Comparison of ENCODE assay signal across 8 cellular contexts in genomic region chr10:100482181-100482833, GRCh38. TPM values are rescaled to one million over a fixed set of nuclear protein-coding genes. Genes with fewer than 3 reads are reported as not detected.
DNase-seq lines count a peak whose midpoint lies in the region; TF ChIP-seq lines count a peak whose summit lies in the region.

No MANE protein-coding gene starts in this region.

- H3K9me3 ChIP-seq in neutrophil = no peaks in the 10 kb centered on the region
- H3K9me3 ChIP-seq in subcutaneous abdominal adipose tissue (ENCODE audit: control insufficient read depth in 5 of 5, low read length in 5 of 5) = no peaks in the 10 kb centered on the region

- H3K27me3 ChIP-seq in neutrophil (peaks cover 42% of the 10 kb centered on the region), subcutaneous abdominal adipose tissue (ENCODE audit: control insufficient read depth in 5 of 5, insufficient read depth in 4 of 5, low read length in 5 of 5) (peaks cover 7 to 23% (median 18%) of the 10 kb centered on the region in 5 donors)

- H3K4me1 ChIP-seq in neutrophil (ENCODE audit: control insufficient read depth in 1 of 2, insufficient read depth in 1 of 2, low read depth in 1 of 2, low read length in 1 of 2) (peaks cover 30 to 35% of the 10 kb centered on the region in 2 experiments), subcutaneous abdominal adipose tissue (ENCODE audit: control insufficient read depth in 5 of 5, insufficient read depth in 5 of 5, low read length in 5 of 5) (peaks cover 3 to 18% (median 14%) of the 10 kb centered on the region in 5 donors)

- H3K4me3 ChIP-seq in neutrophil (ENCODE audit: low read depth in 1 of 2, low read length in 1 of 2) (peak overlapping the region; percentile 73 to 80), subcutaneous abdominal adipose tissue (ENCODE audit: low read depth in 1 of 5, low read length in 5 of 5) (peak overlapping the region; percentile 58 to 89 (median 67))

- TF ChIP-seq CTCF in neutrophil (IDR thresholded peaks at IDR 0.05) = peak; percentile 68

- H3K27ac ChIP-seq in neutrophil = peak overlapping the region; percentile 78
- no peak overlapping the region for H3K27ac ChIP-seq in subcutaneous abdominal adipose tissue (ENCODE audit: low read depth, low read length)

- H3K9ac ChIP-seq in subcutaneous abdominal adipose tissue (ENCODE audit: low read length in 5 of 5) = peak overlapping the region in 1 of 5 donors; percentile 70

- H3K36me3 ChIP-seq in neutrophil (peaks cover 7% of the 10 kb centered on the region), subcutaneous abdominal adipose tissue (ENCODE audit: control insufficient read depth in 5 of 5, insufficient read depth in 5 of 5, low read length in 5 of 5) (peaks cover 0 to 16% (median 7%) of the 10 kb centered on the region in 5 donors)

- DNase-seq in SIG-M5 treated with dmso at 0.1 percent for 504 hours (lab: John Stamatoyannopoulos, UW; ENCODE audit: unreplicated experiment) (peak; percentile 58), SIG-M5 (lab: John Stamatoyannopoulos, UW) (no peak), LHCN-M2 (ENCODE audit: low read depth) (peak; percentile 54), SK-MEL-5 (ENCODE audit: low read depth, low spot score) (peak; percentile 57), glomerular endothelial cell (ENCODE audit: extremely low read depth, low read depth, low spot score) (peak; percentile 14)
- DNase-seq in activated naive CD4-positive, alpha-beta T cell treated with anti-CD3 and anti-CD28 coated beads, Interleukin-2, amount 50 U/mL, for 16 hours = peak; percentile 67

- in situ Hi-C loops in SK-MEL-5 (cut with HindIII; ENCODE audit: low pct_unique_long_range_greater_than_20kb, low sequenced_read_pairs) = no loop called here

RNA-seq across cellular contexts. Expression of gene WNT8B, which starts 19.5 kb away (rescaled TPM):
- not detected in 2 replicates for total RNA-seq in LHCN-M2 (2014; rRNA removed)
- not detected for polyA plus RNA-seq in LHCN-M2 (2012)
- not detected in 2 replicates for total RNA-seq in SK-MEL-5 (2014; rRNA removed; shearing (Covaris generic))
- polyA plus RNA-seq in SK-MEL-5 (2015; cell fraction: cytosol; rRNA removed) = not detected in 2 replicates
- not detected in 2 replicates for polyA plus RNA-seq in SK-MEL-5 (2015; cell fraction: nucleus; rRNA removed)
- total RNA-seq in glomerular endothelial cell = not detected in 2 replicates

RNA-seq across cellular contexts. Expression of gene SEC31B, which starts 37.4 kb away (rescaled TPM):
- total RNA-seq in LHCN-M2 (2014; rRNA removed) = 1.5 and 2.6 TPM in 2 replicates
- polyA plus RNA-seq in LHCN-M2 (2012) = 0.91 TPM
- total RNA-seq in SK-MEL-5 (2014; rRNA removed; shearing (Covaris generic)) = 0.48 and 0.66 TPM in 2 replicates
- polyA plus RNA-seq in SK-MEL-5 (2015; cell fraction: cytosol; rRNA removed) = 0.09 and 0.25 TPM in 2 replicates
- polyA plus RNA-seq in SK-MEL-5 (2015; cell fraction: nucleus; rRNA removed) = 49.6 and 52.0 TPM in 2 replicates
- total RNA-seq in glomerular endothelial cell = 2.8 and 11.6 TPM in 2 replicates

RNA-seq across cellular contexts. Expression of gene NDUFB8, which starts 47.4 kb away (rescaled TPM):
- total RNA-seq in LHCN-M2 (2014; rRNA removed) = 133 and 183 TPM in 2 replicates
- polyA plus RNA-seq in LHCN-M2 (2012) = 307 TPM
- 447 and 448 TPM in 2 replicates for total RNA-seq in SK-MEL-5 (2014; rRNA removed; shearing (Covaris generic))
- 227 and 343 TPM in 2 replicates for polyA plus RNA-seq in SK-MEL-5 (2015; cell fraction: cytosol; rRNA removed)
- 73.7 and 80.2 TPM in 2 replicates for polyA plus RNA-seq in SK-MEL-5 (2015; cell fraction: nucleus; rRNA removed)
- 125 and 141 TPM in 2 replicates for total RNA-seq in glomerular endothelial cell

RNA-seq across cellular contexts. Expression of gene HIF1AN, which starts 53.4 kb away (rescaled TPM):
- total RNA-seq in LHCN-M2 (2014; rRNA removed) = 6.3 and 8.9 TPM in 2 replicates
- 29.7 TPM for polyA plus RNA-seq in LHCN-M2 (2012)
- 3.7 and 12.8 TPM in 2 replicates for total RNA-seq in SK-MEL-5 (2014; rRNA removed; shearing (Covaris generic))
- 9.5 and 10.8 TPM in 2 replicates for polyA plus RNA-seq in SK-MEL-5 (2015; cell fraction: cytosol; rRNA removed)
- polyA plus RNA-seq in SK-MEL-5 (2015; cell fraction: nucleus; rRNA removed) = 33.4 and 41.0 TPM in 2 replicates
- 6.1 and 9.9 TPM in 2 replicates for total RNA-seq in glomerular endothelial cell
